ENCODE assay signal across 26 cellular contexts in genomic region chr6:167090171-167090570, GRCh38. TPM values are rescaled to one million over a fixed set of nuclear protein-coding genes. Genes with fewer than 3 reads are reported as not detected.
A peak's percentile ranks its signal among the peaks of the same experiment; 100 is the strongest.
DNase-seq lines count a peak whose midpoint lies in the region; ATAC-seq, FAIRE-seq and TF ChIP-seq lines count a peak whose summit lies in the region.
"Had no signal": no experiment of that assay in that cellular context is flagged by ENCODE, and none has a peak within 500 bp of the region (broad histone marks: within the 10 kb centered on the region; RNA-seq: fewer than 3 reads in every experiment).

No MANE protein-coding gene starts in this region.

- intact Hi-C loops in vagina (cut with DNase I): loop anchor here (5.0 kb wide), 1 partner anchor 1512 kb away; no protein-coding TSS in a partner anchor

- no peaks in the 10 kb centered on the region for H3K36me3 ChIP-seq in CD4-positive, CD25-positive, alpha-beta regulatory T cell (ENCODE audit: control insufficient read depth, insufficient read depth, low read length)
- H3K36me3 ChIP-seq in vagina: no peaks in the 10 kb centered on the region
- H3K36me3 ChIP-seq: ascending aorta, esophagus squamous epithelium, SJCRH30 had no signal

- no peak for FAIRE-seq in urothelium cell line (lab: Jason Lieb, UNC)
- FAIRE-seq: small intestine had no signal

- H3K4me3 ChIP-seq in CD4-positive, CD25-positive, alpha-beta regulatory T cell (ENCODE audit: low read depth, low read length): no peak overlapping the region
- H3K4me3 ChIP-seq in vagina: no peak overlapping the region
- H3K4me3 ChIP-seq: ascending aorta, esophagus squamous epithelium, SJCRH30 had no signal

- no peak for ATAC-seq in CD4-positive, CD25-positive, alpha-beta regulatory T cell (ENCODE audit: low read depth in 2 of 2)
- no peak for ATAC-seq in memory B cell (ENCODE audit: low read depth)
- ATAC-seq: PC-3 had no signal

- DNase-seq in CD4-positive, CD25-positive, alpha-beta regulatory T cell: no peak
- DNase-seq in SIG-M5 (lab: John Stamatoyannopoulos, UW): peak; percentile 36
- no peak for DNase-seq in memory B cell (ENCODE audit: low spot score in 2 of 2)
- no peak for DNase-seq in urothelium cell line (ENCODE audit: low spot score)
- DNase-seq in SK-N-DZ (ENCODE audit: low spot score): no peak
- no peak for DNase-seq in vagina (ENCODE audit: extremely low spot score in 2 of 2)
- DNase-seq in ureter (ENCODE audit: low spot score): no peak
- DNase-seq: activated CD8-positive, alpha-beta memory T cell treated with anti-CD3 and anti-CD28 coated beads for 24 hours; activated naive CD4-positive, alpha-beta T cell treated with anti-CD3 and anti-CD28 coated beads, Interleukin-2, amount 10 ng/mL, durations not matched to agents 7 days and 5 days; activated T-cell treated with anti-CD3 and anti-CD28 coated beads, Interleukin-2, amount 50 U/mL, for 48 hours; cerebellar nuclear complex; effector CD4-positive, alpha-beta T cell; EL; esophagus squamous epithelium; NCI-H524; PC-3; SJCRH30; small intestine; stimulated activated CD4-positive, alpha-beta T cell treated with anti-CD3 and anti-CD28 coated beads, Interleukin-4, amount 100 ng/mL, for 24 hours; T-helper 9 cell had no signal

- peaks cover 0 to 4% of the 10 kb centered on the region in 2 experiments for H3K9me3 ChIP-seq in CD4-positive, CD25-positive, alpha-beta regulatory T cell (ENCODE audit: control insufficient read depth in 2 of 2, low read length in 2 of 2)
- H3K9me3 ChIP-seq in vagina: no peaks in the 10 kb centered on the region

- no peak for TF ChIP-seq POLR2A in vagina (IDR thresholded peaks at IDR 0.05)

- H3K9me3 Mint-ChIP-seq in CD4-positive, CD25-positive, alpha-beta regulatory T cell: peaks cover 0 to 13% (median 1%) of the 10 kb centered on the region in 7 donors
- H3K9me3 Mint-ChIP-seq in IgD-negative memory B cell (peaks cover 0 to 11% (median 3%) of the 10 kb centered on the region in 3 donors), memory B cell (peaks cover 3% of the 10 kb centered on the region)

- H3K4me1 Mint-ChIP-seq in CD4-positive, CD25-positive, alpha-beta regulatory T cell: peaks cover 20 to 58% (median 47%) of the 10 kb centered on the region in 4 donors
- H3K4me1 Mint-ChIP-seq in IgD-negative memory B cell: peaks cover 39 to 52% (median 51%) of the 10 kb centered on the region in 3 donors
- peaks cover 42% of the 10 kb centered on the region for H3K4me1 Mint-ChIP-seq in memory B cell

- H3K27me3 ChIP-seq in CD4-positive, CD25-positive, alpha-beta regulatory T cell (ENCODE audit: control insufficient read depth, insufficient read depth, low read length): no peaks in the 10 kb centered on the region
- H3K27me3 ChIP-seq in vagina: no peaks in the 10 kb centered on the region
- H3K27me3 ChIP-seq: ascending aorta, esophagus squamous epithelium, SJCRH30 had no signal

- peaks cover 53% of the 10 kb centered on the region for H3K4me1 ChIP-seq in CD4-positive, CD25-positive, alpha-beta regulatory T cell (ENCODE audit: control insufficient read depth, insufficient read depth, low read length, poor library complexity, severe bottlenecking)
- no peaks in the 10 kb centered on the region for H3K4me1 ChIP-seq in vagina
- H3K4me1 ChIP-seq: ascending aorta, esophagus squamous epithelium had no signal

- TF ChIP-seq CTCF in vagina (IDR thresholded peaks at IDR 0.05): no peak

- no peaks in the 10 kb centered on the region for H3K36me3 Mint-ChIP-seq in CD4-positive, CD25-positive, alpha-beta regulatory T cell
- H3K36me3 Mint-ChIP-seq in IgD-negative memory B cell (peaks cover 8% of the 10 kb centered on the region), memory B cell (peaks cover 7% of the 10 kb centered on the region)
- H3K36me3 Mint-ChIP-seq: activated naive CD4-positive, alpha-beta T cell treated with anti-CD3 and anti-CD28 coated beads, Interleukin-2, amount 10 ng/mL, durations not matched to agents 7 days and 5 days had no signal

- H3K27ac Mint-ChIP-seq in CD4-positive, CD25-positive, alpha-beta regulatory T cell: peak overlapping the region; percentile 11 to 96 (median 90)
- H3K27ac Mint-ChIP-seq in IgD-negative memory B cell (peak overlapping the region; percentile 97 to 100 (median 99)), memory B cell (peak overlapping the region; percentile 98)
- H3K27ac Mint-ChIP-seq: activated naive CD4-positive, alpha-beta T cell treated with anti-CD3 and anti-CD28 coated beads, Interleukin-2, amount 10 ng/mL, durations not matched to agents 7 days and 5 days had no signal

- peak overlapping the region in 2 of 4 donors; percentile 76 to 82 for H3K4me3 Mint-ChIP-seq in CD4-positive, CD25-positive, alpha-beta regulatory T cell
- peak overlapping the region in 3 of 4 donors; percentile 84 to 99 (median 93) for H3K4me3 Mint-ChIP-seq in IgD-negative memory B cell
- H3K4me3 Mint-ChIP-seq in memory B cell: peak overlapping the region; percentile 53
- H3K4me3 Mint-ChIP-seq: activated naive CD4-positive, alpha-beta T cell treated with anti-CD3 and anti-CD28 coated beads, Interleukin-2, amount 10 ng/mL, durations not matched to agents 7 days and 5 days; neural crest cell had no signal

- no peaks in the 10 kb centered on the region for H3K27me3 Mint-ChIP-seq in CD4-positive, CD25-positive, alpha-beta regulatory T cell
- H3K27me3 Mint-ChIP-seq in IgD-negative memory B cell (no peaks in the 10 kb centered on the region), memory B cell (no peaks in the 10 kb centered on the region)

- no peak overlapping the region for H3K27ac ChIP-seq in CD4-positive, CD25-positive, alpha-beta regulatory T cell (ENCODE audit: insufficient read depth, low read length, poor library complexity, severe bottlenecking)
- H3K27ac ChIP-seq in vagina: no peak overlapping the region
- H3K27ac ChIP-seq: ascending aorta, esophagus squamous epithelium, SJCRH30 had no signal

RNA-seq across cellular contexts. Expression of gene CCR6, which starts 32.7 kb away (rescaled TPM):
- 40.8 TPM for total RNA-seq in CD4-positive, CD25-positive, alpha-beta regulatory T cell
- polyA plus RNA-seq in CD4-positive, CD25-positive, alpha-beta regulatory T cell: 10 to 100 TPM; 52.7 to 97.3 (median 79.0) TPM
- polyA plus RNA-seq in IgD-negative memory B cell: 79.3 TPM
- 0.35 and 1.0 TPM in 2 replicates for polyA plus RNA-seq in SK-N-DZ (2014; cell fraction: cytosol; rRNA removed)
- polyA plus RNA-seq in SK-N-DZ (2014; cell fraction: nucleus; rRNA removed): not detected in 2 replicates
- total RNA-seq in vagina: 1.2 TPM
- total RNA-seq in ureter: not detected
- total RNA-seq: ascending aorta, glomerular endothelial cell, neural crest cell, PC-3, pulmonary artery endothelial cell, SJCRH30 had no signal
- polyA plus RNA-seq: AG04450 had no signal

Comparison
In these comparisons a context has a peak if more than half of its experiments do, and no peak if none do; other contexts are left out.
1. RNA of gene CCR6, which starts 32.7 kb away (total RNA-seq): 40.8 TPM in CD4-positive, CD25-positive, alpha-beta regulatory T cell (single experiment); 1.2 TPM in vagina (single experiment) and not detected in ureter (single experiment); every median in the first group is over 10 times any median in the second.
2. Peak in every context shown above with its lines, with median percentiles within 50 percentile points of each other: H3K27ac Mint-ChIP-seq.